ENCODE assay signal across 26 cellular contexts in genomic region chr2:109531896-109532727, GRCh38.
DNase-seq lines count a peak whose midpoint lies in the region; ATAC-seq and TF ChIP-seq lines count a peak whose summit lies in the region.
"Had no signal": no experiment of that assay in that cellular context is flagged by ENCODE, and none has a peak within 500 bp of the region (broad histone marks: within the 10 kb centered on the region; RNA-seq: fewer than 3 reads in every experiment).

No MANE protein-coding gene starts in this region.

- no peak overlapping the region for H3K27ac ChIP-seq in coronary artery
- H3K27ac ChIP-seq in testis = no peak overlapping the region
- H3K27ac ChIP-seq: A549, HL-60, KMS-11 had no signal

- TF ChIP-seq CTCF in coronary artery (IDR thresholded peaks at IDR 0.05) (no peak), osteocyte (IDR thresholded peaks at IDR 0.05) (no peak), testis (IDR thresholded peaks at IDR 0.05) (no peak)

- no peaks in the 10 kb centered on the region for H3K36me3 ChIP-seq in testis (ENCODE audit: low read depth, missing control alignments)

- no peaks in the 10 kb centered on the region for H3K4me1 ChIP-seq in testis
- H3K4me1 ChIP-seq: A549 had no signal

- H3K36me3 Mint-ChIP-seq in osteocyte (ENCODE audit: unreplicated experiment) = no peaks in the 10 kb centered on the region
- H3K36me3 Mint-ChIP-seq: CD14-positive monocyte; CD8-positive, alpha-beta memory T cell; IgD-negative memory B cell had no signal

- no peak overlapping the region for H3K4me3 Mint-ChIP-seq in osteocyte (ENCODE audit: unreplicated experiment)
- H3K4me3 Mint-ChIP-seq: CD14-positive monocyte; CD8-positive, alpha-beta memory T cell had no signal

- no peaks in the 10 kb centered on the region for H3K9me3 ChIP-seq in testis
- H3K9me3 ChIP-seq: A549 had no signal

- no peaks in the 10 kb centered on the region for H3K27me3 ChIP-seq in testis

- DNase-seq in Right ventricle myocardium superior (peak; percentile 9), Right ventricle myocardium inferior (ENCODE audit: missing footprints) (no peak), coronary artery (ENCODE audit: low spot score) (peak; percentile 28), osteocyte (ENCODE audit: extremely low spot score, unreplicated experiment) (peak; percentile 64), testis (peak; percentile 1), A172 (ENCODE audit: low spot score) (no peak), SHP77 treated with DMSO at 0.1 percent for 48 hours (lab: John Stamatoyannopoulos, UW) (no peak)
- DNase-seq: AML-193; Calu3; CD8-positive, alpha-beta memory T cell; DMS153; MM.1S; NCI-H1694; NCI-H2029 treated with DMSO at 0.1 percent for 48 hours; NCI-H446 treated with DMSO at 0.1 percent for 48 hours; NCI-H526; NCI-H82; NK-92 treated with Interleukin-12 subunit alpha and Interleukin-12 subunit beta, amount 100 ng/mL, for 24 hours; PC-3; SHP77 had no signal

- no peak overlapping the region for H3K4me3 ChIP-seq in coronary artery
- H3K4me3 ChIP-seq in testis = no peak overlapping the region
- H3K4me3 ChIP-seq: A549 had no signal

- 73 to 82% methylated on average over 10 of the region's 10 CpGs for WGBS in testis, 2 donors

- no peaks in the 10 kb centered on the region for H3K27me3 Mint-ChIP-seq in osteocyte (ENCODE audit: unreplicated experiment)

- no peak for TF ChIP-seq POLR2A in testis (IDR thresholded peaks at IDR 0.05)

- intact Hi-C loops in Right ventricle myocardium superior (cut with DNase I) (no loop called here), Right ventricle myocardium inferior (cut with DNase I) (no loop called here), testis (cut with DNase I; ENCODE audit: low total_unique reads) (no loop called here)

- H3K27ac Mint-ChIP-seq in osteocyte (ENCODE audit: unreplicated experiment) = no peak overlapping the region
- H3K27ac Mint-ChIP-seq: CD14-positive monocyte; CD8-positive, alpha-beta memory T cell; IgD-negative memory B cell had no signal

- H3K9me3 Mint-ChIP-seq in osteocyte (ENCODE audit: unreplicated experiment) = peaks cover 9% of the 10 kb centered on the region
- H3K9me3 Mint-ChIP-seq: CD8-positive, alpha-beta memory T cell had no signal

- ATAC-seq in Right ventricle myocardium superior (ENCODE audit: poor library complexity) (no peak), Right ventricle myocardium inferior (no peak), HG02852 (IDR thresholded peaks at IDR 0.05; ENCODE audit: unreplicated experiment) (no peak)
- ATAC-seq: PC-3 had no signal

- peaks cover 52% of the 10 kb centered on the region for H3K4me1 Mint-ChIP-seq in osteocyte (ENCODE audit: unreplicated experiment)
- H3K4me1 Mint-ChIP-seq: CD14-positive monocyte; CD8-positive, alpha-beta memory T cell; IgD-negative memory B cell had no signal

Comparison
In these comparisons a context has a peak if more than half of its experiments do, and no peak if none do; other contexts are left out.
1. DNase-seq: peak in Right ventricle myocardium superior (single experiment), coronary artery (single experiment), osteocyte (single experiment) and testis (single experiment); none in Right ventricle myocardium inferior (single experiment), A172 (single experiment) and SHP77 treated with DMSO at 0.1 percent for 48 hours (single experiment).